Comparison of ENCODE assay signal across 1 cellular context in the genomic region with DNA sequence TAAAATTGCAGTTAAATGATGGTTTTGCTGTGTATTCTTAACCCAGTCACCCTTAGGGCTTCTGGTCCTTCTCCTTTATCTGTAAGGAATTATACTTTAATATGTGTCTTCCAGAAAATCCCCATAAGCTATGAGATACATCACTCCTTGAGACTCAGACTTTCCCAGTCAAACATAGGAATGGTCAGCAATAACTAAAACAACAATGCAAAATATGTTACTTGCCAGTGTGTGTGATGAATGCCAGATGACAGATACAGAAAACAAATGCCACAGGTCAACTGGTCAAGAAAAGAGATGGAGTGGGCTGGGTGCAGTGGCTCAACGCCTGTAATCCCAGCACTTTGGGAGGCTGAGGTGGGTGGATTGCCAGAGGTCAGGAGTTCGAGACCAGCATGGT.
TF ChIP-seq lines count a peak whose summit lies in the region.

No MANE protein-coding gene starts in this region.

TF ChIP-seq in SK-N-SH treated with all-trans-retinoic acid at 6 μM for 48 hours, 23 proteins besides CTCF, POLR2A, EP300 and RAD21 (continued from another document):
- TF ChIP-seq ARNTL (CRISPR knock-in tag; IDR thresholded peaks at IDR 0.05; ENCODE audit: borderline replicate concordance, low read depth) (no peak), OSR1 (CRISPR knock-in tag; IDR thresholded peaks at IDR 0.05) (no peak), ISL1 (CRISPR knock-in tag; IDR thresholded peaks at IDR 0.05) (peak; percentile 57; the same call in 1 of the 2 replicates), RARB (CRISPR knock-in tag; IDR thresholded peaks at IDR 0.05) (no peak), SNAI2 (CRISPR knock-in tag; IDR thresholded peaks at IDR 0.05) (no peak), ZNF565 (CRISPR knock-in tag; conservative IDR thresholded peaks at IDR 0.05; ENCODE audit: low read depth) (no peak), ESRRG (CRISPR knock-in tag; IDR thresholded peaks at IDR 0.05) (no peak)
- TF ChIP-seq, protein P1, sequence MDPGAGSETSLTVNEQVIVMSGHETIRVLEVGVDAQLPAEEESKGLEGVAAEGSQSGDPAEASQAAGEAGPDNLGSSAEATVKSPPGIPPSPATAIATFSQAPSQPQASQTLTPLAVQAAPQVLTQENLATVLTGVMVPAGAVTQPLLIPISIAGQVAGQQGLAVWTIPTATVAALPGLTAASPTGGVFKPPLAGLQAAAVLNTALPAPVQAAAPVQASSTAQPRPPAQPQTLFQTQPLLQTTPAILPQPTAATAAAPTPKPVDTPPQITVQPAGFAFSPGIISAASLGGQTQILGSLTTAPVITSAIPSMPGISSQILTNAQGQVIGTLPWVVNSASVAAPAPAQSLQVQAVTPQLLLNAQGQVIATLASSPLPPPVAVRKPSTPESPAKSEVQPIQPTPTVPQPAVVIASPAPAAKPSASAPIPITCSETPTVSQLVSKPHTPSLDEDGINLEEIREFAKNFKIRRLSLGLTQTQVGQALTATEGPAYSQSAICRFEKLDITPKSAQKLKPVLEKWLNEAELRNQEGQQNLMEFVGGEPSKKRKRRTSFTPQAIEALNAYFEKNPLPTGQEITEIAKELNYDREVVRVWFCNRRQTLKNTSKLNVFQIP (CRISPR knock-in tag; IDR thresholded peaks at IDR 0.05; ENCODE audit: borderline replicate concordance, low read depth) = no peak
- TF ChIP-seq, protein P2, sequence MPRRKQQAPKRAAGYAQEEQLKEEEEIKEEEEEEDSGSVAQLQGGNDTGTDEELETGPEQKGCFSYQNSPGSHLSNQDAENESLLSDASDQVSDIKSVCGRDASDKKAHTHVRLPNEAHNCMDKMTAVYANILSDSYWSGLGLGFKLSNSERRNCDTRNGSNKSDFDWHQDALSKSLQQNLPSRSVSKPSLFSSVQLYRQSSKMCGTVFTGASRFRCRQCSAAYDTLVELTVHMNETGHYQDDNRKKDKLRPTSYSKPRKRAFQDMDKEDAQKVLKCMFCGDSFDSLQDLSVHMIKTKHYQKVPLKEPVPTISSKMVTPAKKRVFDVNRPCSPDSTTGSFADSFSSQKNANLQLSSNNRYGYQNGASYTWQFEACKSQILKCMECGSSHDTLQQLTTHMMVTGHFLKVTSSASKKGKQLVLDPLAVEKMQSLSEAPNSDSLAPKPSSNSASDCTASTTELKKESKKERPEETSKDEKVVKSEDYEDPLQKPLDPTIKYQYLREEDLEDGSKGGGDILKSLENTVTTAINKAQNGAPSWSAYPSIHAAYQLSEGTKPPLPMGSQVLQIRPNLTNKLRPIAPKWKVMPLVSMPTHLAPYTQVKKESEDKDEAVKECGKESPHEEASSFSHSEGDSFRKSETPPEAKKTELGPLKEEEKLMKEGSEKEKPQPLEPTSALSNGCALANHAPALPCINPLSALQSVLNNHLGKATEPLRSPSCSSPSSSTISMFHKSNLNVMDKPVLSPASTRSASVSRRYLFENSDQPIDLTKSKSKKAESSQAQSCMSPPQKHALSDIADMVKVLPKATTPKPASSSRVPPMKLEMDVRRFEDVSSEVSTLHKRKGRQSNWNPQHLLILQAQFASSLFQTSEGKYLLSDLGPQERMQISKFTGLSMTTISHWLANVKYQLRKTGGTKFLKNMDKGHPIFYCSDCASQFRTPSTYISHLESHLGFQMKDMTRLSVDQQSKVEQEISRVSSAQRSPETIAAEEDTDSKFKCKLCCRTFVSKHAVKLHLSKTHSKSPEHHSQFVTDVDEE (CRISPR knock-in tag; IDR thresholded peaks at IDR 0.05) = 0 out of 2 replicates have a peak, but pooled peaks have one; percentile 30
TF ChIP-seq in SK-N-SH treated with all-trans-retinoic acid at 6 μM for 48 hours: peak in this region for 2.
